1 cellular context compared by ENCODE assay signal in the genomic region with DNA sequence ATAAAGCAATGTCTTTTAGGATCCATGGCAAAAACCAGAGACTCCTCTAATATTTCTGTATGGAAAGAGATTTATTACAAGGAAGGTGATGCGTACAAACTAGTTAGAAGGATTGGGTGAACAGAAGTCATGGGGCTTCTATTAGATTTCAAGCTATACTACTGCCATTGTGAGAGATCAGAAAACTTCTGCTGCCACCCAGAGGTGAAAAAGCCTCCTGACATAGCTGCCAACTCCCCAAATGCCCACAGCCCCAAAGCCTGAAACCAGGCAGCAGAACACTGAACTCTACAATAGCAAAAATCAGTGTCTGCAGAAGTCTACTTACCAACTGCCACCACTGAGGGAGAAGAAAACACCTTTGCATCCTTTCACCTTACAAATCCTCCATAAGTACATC.
TF ChIP-seq lines count a peak whose summit lies in the region.

No MANE protein-coding gene starts in this region.

TF ChIP-seq in WTC11, 78 proteins besides CTCF, POLR2A, EP300 and RAD21 (continued from another document):
- TF ChIP-seq, protein P1, sequence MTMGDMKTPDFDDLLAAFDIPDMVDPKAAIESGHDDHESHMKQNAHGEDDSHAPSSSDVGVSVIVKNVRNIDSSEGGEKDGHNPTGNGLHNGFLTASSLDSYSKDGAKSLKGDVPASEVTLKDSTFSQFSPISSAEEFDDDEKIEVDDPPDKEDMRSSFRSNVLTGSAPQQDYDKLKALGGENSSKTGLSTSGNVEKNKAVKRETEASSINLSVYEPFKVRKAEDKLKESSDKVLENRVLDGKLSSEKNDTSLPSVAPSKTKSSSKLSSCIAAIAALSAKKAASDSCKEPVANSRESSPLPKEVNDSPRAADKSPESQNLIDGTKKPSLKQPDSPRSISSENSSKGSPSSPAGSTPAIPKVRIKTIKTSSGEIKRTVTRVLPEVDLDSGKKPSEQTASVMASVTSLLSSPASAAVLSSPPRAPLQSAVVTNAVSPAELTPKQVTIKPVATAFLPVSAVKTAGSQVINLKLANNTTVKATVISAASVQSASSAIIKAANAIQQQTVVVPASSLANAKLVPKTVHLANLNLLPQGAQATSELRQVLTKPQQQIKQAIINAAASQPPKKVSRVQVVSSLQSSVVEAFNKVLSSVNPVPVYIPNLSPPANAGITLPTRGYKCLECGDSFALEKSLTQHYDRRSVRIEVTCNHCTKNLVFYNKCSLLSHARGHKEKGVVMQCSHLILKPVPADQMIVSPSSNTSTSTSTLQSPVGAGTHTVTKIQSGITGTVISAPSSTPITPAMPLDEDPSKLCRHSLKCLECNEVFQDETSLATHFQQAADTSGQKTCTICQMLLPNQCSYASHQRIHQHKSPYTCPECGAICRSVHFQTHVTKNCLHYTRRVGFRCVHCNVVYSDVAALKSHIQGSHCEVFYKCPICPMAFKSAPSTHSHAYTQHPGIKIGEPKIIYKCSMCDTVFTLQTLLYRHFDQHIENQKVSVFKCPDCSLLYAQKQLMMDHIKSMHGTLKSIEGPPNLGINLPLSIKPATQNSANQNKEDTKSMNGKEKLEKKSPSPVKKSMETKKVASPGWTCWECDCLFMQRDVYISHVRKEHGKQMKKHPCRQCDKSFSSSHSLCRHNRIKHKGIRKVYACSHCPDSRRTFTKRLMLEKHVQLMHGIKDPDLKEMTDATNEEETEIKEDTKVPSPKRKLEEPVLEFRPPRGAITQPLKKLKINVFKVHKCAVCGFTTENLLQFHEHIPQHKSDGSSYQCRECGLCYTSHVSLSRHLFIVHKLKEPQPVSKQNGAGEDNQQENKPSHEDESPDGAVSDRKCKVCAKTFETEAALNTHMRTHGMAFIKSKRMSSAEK (CRISPR knock-in tag; IDR thresholded peaks at IDR 0.05; ENCODE audit: borderline replicate concordance): no peak
- TF ChIP-seq ZNF263 (CRISPR knock-in tag; IDR thresholded peaks at IDR 0.05; ENCODE audit: low read depth) (no peak), ZNF423 (CRISPR knock-in tag; IDR thresholded peaks at IDR 0.05) (no peak)
TF ChIP-seq in WTC11: peak in this region for 0.
